1 cellular context compared by ENCODE assay signal in the genomic region with DNA sequence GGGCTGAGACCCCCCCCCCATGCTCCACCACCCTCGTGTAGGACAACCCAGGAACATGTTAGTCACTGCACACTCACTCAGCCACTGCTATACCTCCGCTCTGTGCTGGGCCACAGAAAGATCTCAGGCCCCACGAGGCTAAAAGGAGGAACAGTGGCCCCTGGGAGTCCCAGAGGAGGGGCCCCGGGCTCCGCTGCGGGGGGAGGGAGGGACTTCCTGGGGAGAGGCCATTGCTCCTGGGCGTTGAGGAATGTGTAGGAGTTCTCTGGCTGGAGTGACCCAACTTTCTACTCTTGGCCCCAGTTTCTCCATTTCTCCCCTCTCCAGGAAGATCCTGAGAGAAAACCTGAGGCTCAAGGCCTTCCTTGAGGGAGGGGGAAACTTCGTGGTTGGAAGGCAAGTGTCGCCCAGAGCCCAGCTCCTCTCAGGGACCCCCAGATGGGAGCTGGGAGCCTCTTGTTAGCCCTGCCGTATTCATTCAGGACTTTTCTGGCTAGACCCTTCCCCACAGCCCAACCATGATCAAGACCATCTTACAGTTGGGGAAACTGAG.
TF ChIP-seq lines count a peak whose summit lies in the region.

No MANE protein-coding gene starts in this region.

TF ChIP-seq in IMR-90, 13 proteins besides CTCF, POLR2A, EP300 and RAD21:
- TF ChIP-seq, protein P1, sequence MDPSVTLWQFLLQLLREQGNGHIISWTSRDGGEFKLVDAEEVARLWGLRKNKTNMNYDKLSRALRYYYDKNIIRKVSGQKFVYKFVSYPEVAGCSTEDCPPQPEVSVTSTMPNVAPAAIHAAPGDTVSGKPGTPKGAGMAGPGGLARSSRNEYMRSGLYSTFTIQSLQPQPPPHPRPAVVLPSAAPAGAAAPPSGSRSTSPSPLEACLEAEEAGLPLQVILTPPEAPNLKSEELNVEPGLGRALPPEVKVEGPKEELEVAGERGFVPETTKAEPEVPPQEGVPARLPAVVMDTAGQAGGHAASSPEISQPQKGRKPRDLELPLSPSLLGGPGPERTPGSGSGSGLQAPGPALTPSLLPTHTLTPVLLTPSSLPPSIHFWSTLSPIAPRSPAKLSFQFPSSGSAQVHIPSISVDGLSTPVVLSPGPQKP (IDR thresholded peaks at IDR 0.05; ENCODE audit: borderline replicate concordance, low read depth, low read length) = no peak
- TF ChIP-seq FOS (IDR thresholded peaks at IDR 0.05; ENCODE audit: low read depth, low read length) (no peak), MAFK (IDR thresholded peaks at IDR 0.05; ENCODE audit: low read depth, low read length) (no peak)
TF ChIP-seq in IMR-90: peak in this region for 0.
